In the genomic region with DNA sequence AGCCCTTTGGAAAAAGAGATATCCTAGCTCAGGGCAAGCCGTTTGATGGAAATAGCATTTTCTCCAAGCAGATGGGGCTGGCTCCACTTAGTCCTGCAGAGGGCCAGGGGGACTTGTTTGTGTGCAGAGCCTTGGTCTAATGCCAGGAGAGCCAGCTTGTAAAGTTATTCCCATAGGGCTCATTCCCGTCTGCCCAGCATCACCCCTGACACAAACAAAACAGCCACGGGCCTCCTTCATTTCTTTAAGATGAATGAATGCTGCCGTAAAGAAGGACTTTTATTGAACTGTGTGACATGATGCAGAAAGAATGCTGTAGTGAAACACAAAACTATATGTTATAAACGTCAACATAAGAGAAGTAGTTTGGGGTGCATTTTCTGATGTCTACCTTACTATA, we compare ENCODE assay signal across 14 cellular contexts. TPM values are rescaled to one million over a fixed set of nuclear protein-coding genes. Genes with fewer than 3 reads are reported as not detected.
DNase-seq lines count a peak whose midpoint lies in the region; FAIRE-seq and TF ChIP-seq lines count a peak whose summit lies in the region.
"Had no signal": no experiment of that assay in that cellular context is flagged by ENCODE, and none has a peak within 500 bp of the region (broad histone marks: within the 10 kb centered on the region; RNA-seq: fewer than 3 reads in every experiment).

No MANE protein-coding gene starts in this region.

- DNase-seq in DMS 273 (lab: John Stamatoyannopoulos, UW; ENCODE audit: unreplicated experiment) (peak; percentile 96), NCI-H1930 (lab: John Stamatoyannopoulos, UW) (peak; percentile 59 to 78), SHP77 treated with DMSO at 0.1 percent for 48 hours (lab: John Stamatoyannopoulos, UW) (peak; percentile 37), left kidney (ENCODE audit: low read depth, low spot score) (peak; percentile 63), GM12892 (ENCODE audit: insufficient read length) (no peak), H9 (no peak), NCI-H146 treated with DMSO at 0.1 percent for 48 hours (lab: John Stamatoyannopoulos, UW; ENCODE audit: unreplicated experiment) (no peak)
- DNase-seq in activated CD4-positive, alpha-beta T cell treated with anti-CD3 and anti-CD28 coated beads for 4 hours: no peak
- DNase-seq: activated effector memory CD4-positive, alpha-beta T cell treated with Interleukin-2 at 50 U/mL for 16 hours; CD4-positive, CD25-positive, alpha-beta regulatory T cell; PC-3 had no signal

- H3K4me2 ChIP-seq in H9 (ENCODE audit: insufficient read depth, insufficient read length, low read length): no peak overlapping the region

- H3K23me2 ChIP-seq in H9 (ENCODE audit: insufficient read length, low read depth, low read length, poor library complexity, severe bottlenecking): no peaks in the 10 kb centered on the region

- H3K9me3 Mint-ChIP-seq in H9: no peaks in the 10 kb centered on the region; a peak in 1 of 5 replicates
- H3K9me3 Mint-ChIP-seq: WTC11 had no signal

- H4K91ac ChIP-seq in H9 (ENCODE audit: insufficient read length, low read depth, low read length): no peak overlapping the region

- peaks cover 0 to 5% of the 10 kb centered on the region in 2 experiments; a peak in 1 of 4 replicates for H3K4me1 Mint-ChIP-seq in H9
- H3K4me1 Mint-ChIP-seq: CD4-positive, CD25-positive, alpha-beta regulatory T cell; WTC11 had no signal

- no peak overlapping the region for H3K4me3 Mint-ChIP-seq in H9
- H3K4me3 Mint-ChIP-seq: CD4-positive, CD25-positive, alpha-beta regulatory T cell; WTC11 had no signal

- H3K27me3 Mint-ChIP-seq in H9 (ENCODE audit: low read depth): no peaks in the 10 kb centered on the region

- H3K79me1 ChIP-seq in H9 (ENCODE audit: insufficient read depth, low read depth, low read length, poor library complexity, severe bottlenecking): no peaks in the 10 kb centered on the region

- no peaks in the 10 kb centered on the region for H3K27me3 ChIP-seq in H9 (ENCODE audit: insufficient read depth, low read length)

- H3K4me1 ChIP-seq in H9 (ENCODE audit: insufficient read depth, low read length): no peaks in the 10 kb centered on the region
- H3K4me1 ChIP-seq: parathyroid adenoma had no signal

- H3K9me3 ChIP-seq in H9 (ENCODE audit: control insufficient read depth, low read depth, low read length): no peaks in the 10 kb centered on the region

- no peak overlapping the region for H3K4ac ChIP-seq in H9 (ENCODE audit: low read depth, low read length)

- WGBS in H9 (ENCODE audit: extremely low coverage, insufficient read length, low lambda C conversion rate): no CpG with 5 or more reads among the region's 5 CpGs

- H3K36me3 Mint-ChIP-seq in H9 (ENCODE audit: insufficient read depth in 1 of 3, low read depth in 3 of 3): no peaks in the 10 kb centered on the region
- H3K36me3 Mint-ChIP-seq: CD4-positive, CD25-positive, alpha-beta regulatory T cell; WTC11 had no signal

- no peak overlapping the region for H3K18ac ChIP-seq in H9 (ENCODE audit: insufficient read length, low read depth, low read length)

- no peak overlapping the region for H3T11ph ChIP-seq in H9 (ENCODE audit: low read length)

- H3K23ac ChIP-seq in H9 (ENCODE audit: insufficient read length, low read depth, low read length): no peak overlapping the region

- no peak for FAIRE-seq in GM12892 (lab: Jason Lieb, UNC)
- FAIRE-seq: frontal cortex had no signal

- H2BK120ac ChIP-seq in H9 (ENCODE audit: low read depth, low read length, poor library complexity, severe bottlenecking): no peak overlapping the region

- peak overlapping the region in 1 of 3 experiments; percentile 55; a peak in 1 of 7 replicates for H3K27ac Mint-ChIP-seq in H9
- H3K27ac Mint-ChIP-seq: CD4-positive, CD25-positive, alpha-beta regulatory T cell; WTC11 had no signal

- H2BK15ac ChIP-seq in H9 (ENCODE audit: low read depth, low read length): no peak overlapping the region

- H2AFZ ChIP-seq in H9 (ENCODE audit: low read length): no peak overlapping the region
- H2AFZ ChIP-seq: parathyroid adenoma had no signal

- no peak overlapping the region for H2AK5ac ChIP-seq in H9 (ENCODE audit: insufficient read length, low read length)

- no peak for TF ChIP-seq POLR2A in GM12892 (IDR thresholded peaks at IDR 0.05; ENCODE audit: low read depth, low read length)

- H2BK5ac ChIP-seq in H9 (ENCODE audit: insufficient read length, low read length): no peak overlapping the region

- TF ChIP-seq CTCF in H9 (conservative IDR thresholded peaks at IDR 0.05): no peak

- no peak overlapping the region for H4K5ac ChIP-seq in H9 (ENCODE audit: insufficient read length, low read depth, low read length)

- no peak overlapping the region for H4K8ac ChIP-seq in H9 (replicated peaks; ENCODE audit: insufficient read length, low read depth, low read length)

- H4K20me1 ChIP-seq in H9 (ENCODE audit: control insufficient read depth, insufficient read depth, insufficient read length): no peaks in the 10 kb centered on the region

- no peak overlapping the region for H2BK12ac ChIP-seq in H9 (ENCODE audit: insufficient read length, low read depth, low read length)

- H3K14ac ChIP-seq in H9 (ENCODE audit: insufficient read depth, low read length): no peak overlapping the region

- H3K27ac ChIP-seq in H9 (ENCODE audit: insufficient read length, low read depth, low read length): no peak overlapping the region
- H3K27ac ChIP-seq: parathyroid adenoma had no signal

- H3K79me2 ChIP-seq in H9 (ENCODE audit: insufficient read depth, low read length): no peaks in the 10 kb centered on the region
- H3K79me2 ChIP-seq: parathyroid adenoma had no signal

- no peak overlapping the region for H3K9ac ChIP-seq in H9 (ENCODE audit: extremely low read depth, insufficient read length, low read length)
- H3K9ac ChIP-seq: parathyroid adenoma had no signal

- H3K56ac ChIP-seq in H9 (ENCODE audit: insufficient read length, low read depth, low read length): no peak overlapping the region

- H2BK20ac ChIP-seq in H9 (ENCODE audit: low read depth, low read length, poor library complexity, severe bottlenecking): no peak overlapping the region

RNA-seq across cellular contexts. Expression of a gene that starts 53.0 kb away (rescaled TPM):
- not detected for polyA plus RNA-seq in GM12892 (2012; ENCODE audit: missing spikeins)
- total RNA-seq in H9 (2021): 2.2 and 2.5 TPM in 2 replicates
- total RNA-seq: PC-3 had no signal

Comparison
In these comparisons a context has a peak if more than half of its experiments do, and no peak if none do; other contexts are left out.
1. DNase-seq: peak in DMS 273 (single experiment), NCI-H1930 (2 of 2), SHP77 treated with DMSO at 0.1 percent for 48 hours (single experiment) and left kidney (single experiment); none in GM12892 (single experiment), activated CD4-positive, alpha-beta T cell treated with anti-CD3 and anti-CD28 coated beads for 4 hours (0 of 2), H9 (single experiment) and NCI-H146 treated with DMSO at 0.1 percent for 48 hours (single experiment).